Comparison of ENCODE assay signal across 24 cellular contexts in genomic region chr20:61420056-61420455, GRCh38.
"Had no signal": no experiment of that assay in that cellular context is flagged by ENCODE, and none has a peak within 500 bp of the region (broad histone marks: within the 10 kb centered on the region; RNA-seq: fewer than 3 reads in every experiment).

No MANE protein-coding gene starts in this region.

- ATAC-seq: K562, Panc1, PC-3, Right ventricle myocardium inferior, SK-N-SH treated with all-trans-retinoic acid at 6 μM for 48 hours had no signal

- H3K4me1 ChIP-seq: SJCRH30 had no signal

- H3K4me3 ChIP-seq: K562, SJCRH30 had no signal

- H3K36me3 ChIP-seq: SJCRH30 had no signal

- H3K9me3 ChIP-seq: SJCRH30 had no signal

- H3K9ac ChIP-seq: KMS-11 had no signal

- DNase-seq: NCI-H1092; NCI-H1105 treated with DMSO at 0.1 percent for 48 hours; NCI-H1436; NCI-H187; NCI-H2029; NCI-H2081 treated with DMSO at 0.1 percent for 48 hours; NCI-H2171; NCI-H226; NCI-H446; NCI-H510A; NCI-H524 treated with DMSO at 0.1 percent for 48 hours; NCI-H69; NCI-H774; NK-92 treated with Interleukin-12 subunit alpha and Interleukin-12 subunit beta, amount 100 ng/mL, for 24 hours; PC-3; SHP77 treated with DMSO at 0.1 percent for 48 hours; SJCRH30 had no signal

- H3K4me2 ChIP-seq: KMS-11 had no signal

- H3K27ac ChIP-seq: HL-60, KMS-11, RWPE1, SJCRH30 had no signal
